Comparison of ENCODE assay signal across 1 cellular context in the genomic region with DNA sequence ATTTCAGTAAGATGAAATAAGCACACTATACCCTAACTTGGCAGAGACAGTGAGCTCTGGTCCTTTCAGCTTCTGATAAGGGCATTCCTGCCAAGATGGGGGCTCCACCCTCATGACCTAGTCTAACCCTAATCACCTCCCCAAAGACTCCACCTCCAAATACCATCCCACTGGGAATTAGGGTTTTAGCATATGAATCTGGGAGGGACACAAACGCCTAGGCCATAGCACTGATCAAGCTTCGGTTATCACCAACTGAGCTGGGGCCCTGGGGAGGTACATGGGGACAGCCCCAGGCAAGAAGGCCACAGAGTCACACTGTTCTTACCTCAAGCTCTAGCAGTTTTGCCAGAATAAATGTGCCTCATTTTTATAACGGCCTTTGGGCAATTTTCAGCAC.
TF ChIP-seq lines count a peak whose summit lies in the region.

No MANE protein-coding gene starts in this region.

TF ChIP-seq in SK-N-SH treated with all-trans-retinoic acid at 6 μM for 48 hours, 23 proteins besides CTCF, POLR2A, EP300 and RAD21 (continued from another document):
- TF ChIP-seq, protein P1, sequence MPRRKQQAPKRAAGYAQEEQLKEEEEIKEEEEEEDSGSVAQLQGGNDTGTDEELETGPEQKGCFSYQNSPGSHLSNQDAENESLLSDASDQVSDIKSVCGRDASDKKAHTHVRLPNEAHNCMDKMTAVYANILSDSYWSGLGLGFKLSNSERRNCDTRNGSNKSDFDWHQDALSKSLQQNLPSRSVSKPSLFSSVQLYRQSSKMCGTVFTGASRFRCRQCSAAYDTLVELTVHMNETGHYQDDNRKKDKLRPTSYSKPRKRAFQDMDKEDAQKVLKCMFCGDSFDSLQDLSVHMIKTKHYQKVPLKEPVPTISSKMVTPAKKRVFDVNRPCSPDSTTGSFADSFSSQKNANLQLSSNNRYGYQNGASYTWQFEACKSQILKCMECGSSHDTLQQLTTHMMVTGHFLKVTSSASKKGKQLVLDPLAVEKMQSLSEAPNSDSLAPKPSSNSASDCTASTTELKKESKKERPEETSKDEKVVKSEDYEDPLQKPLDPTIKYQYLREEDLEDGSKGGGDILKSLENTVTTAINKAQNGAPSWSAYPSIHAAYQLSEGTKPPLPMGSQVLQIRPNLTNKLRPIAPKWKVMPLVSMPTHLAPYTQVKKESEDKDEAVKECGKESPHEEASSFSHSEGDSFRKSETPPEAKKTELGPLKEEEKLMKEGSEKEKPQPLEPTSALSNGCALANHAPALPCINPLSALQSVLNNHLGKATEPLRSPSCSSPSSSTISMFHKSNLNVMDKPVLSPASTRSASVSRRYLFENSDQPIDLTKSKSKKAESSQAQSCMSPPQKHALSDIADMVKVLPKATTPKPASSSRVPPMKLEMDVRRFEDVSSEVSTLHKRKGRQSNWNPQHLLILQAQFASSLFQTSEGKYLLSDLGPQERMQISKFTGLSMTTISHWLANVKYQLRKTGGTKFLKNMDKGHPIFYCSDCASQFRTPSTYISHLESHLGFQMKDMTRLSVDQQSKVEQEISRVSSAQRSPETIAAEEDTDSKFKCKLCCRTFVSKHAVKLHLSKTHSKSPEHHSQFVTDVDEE (CRISPR knock-in tag; IDR thresholded peaks at IDR 0.05) = no peak
- TF ChIP-seq BACH2 (CRISPR knock-in tag; IDR thresholded peaks at IDR 0.05; ENCODE audit: borderline replicate concordance) (no peak), TCF4 (CRISPR knock-in tag; IDR thresholded peaks at IDR 0.05; ENCODE audit: borderline replicate concordance) (no peak), OSR1 (CRISPR knock-in tag; IDR thresholded peaks at IDR 0.05) (no peak), ZNF565 (CRISPR knock-in tag; conservative IDR thresholded peaks at IDR 0.05; ENCODE audit: low read depth) (no peak), GLIS3 (CRISPR knock-in tag; IDR thresholded peaks at IDR 0.05) (no peak)
- TF ChIP-seq, protein P2, sequence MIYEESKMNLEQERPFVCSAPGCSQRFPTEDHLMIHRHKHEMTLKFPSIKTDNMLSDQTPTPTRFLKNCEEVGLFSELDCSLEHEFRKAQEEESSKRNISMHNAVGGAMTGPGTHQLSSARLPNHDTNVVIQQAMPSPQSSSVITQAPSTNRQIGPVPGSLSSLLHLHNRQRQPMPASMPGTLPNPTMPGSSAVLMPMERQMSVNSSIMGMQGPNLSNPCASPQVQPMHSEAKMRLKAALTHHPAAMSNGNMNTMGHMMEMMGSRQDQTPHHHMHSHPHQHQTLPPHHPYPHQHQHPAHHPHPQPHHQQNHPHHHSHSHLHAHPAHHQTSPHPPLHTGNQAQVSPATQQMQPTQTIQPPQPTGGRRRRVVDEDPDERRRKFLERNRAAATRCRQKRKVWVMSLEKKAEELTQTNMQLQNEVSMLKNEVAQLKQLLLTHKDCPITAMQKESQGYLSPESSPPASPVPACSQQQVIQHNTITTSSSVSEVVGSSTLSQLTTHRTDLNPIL (CRISPR knock-in tag; IDR thresholded peaks at IDR 0.05; ENCODE audit: low read depth) = no peak
